ENCODE assay signal across 8 cellular contexts in the genomic region with DNA sequence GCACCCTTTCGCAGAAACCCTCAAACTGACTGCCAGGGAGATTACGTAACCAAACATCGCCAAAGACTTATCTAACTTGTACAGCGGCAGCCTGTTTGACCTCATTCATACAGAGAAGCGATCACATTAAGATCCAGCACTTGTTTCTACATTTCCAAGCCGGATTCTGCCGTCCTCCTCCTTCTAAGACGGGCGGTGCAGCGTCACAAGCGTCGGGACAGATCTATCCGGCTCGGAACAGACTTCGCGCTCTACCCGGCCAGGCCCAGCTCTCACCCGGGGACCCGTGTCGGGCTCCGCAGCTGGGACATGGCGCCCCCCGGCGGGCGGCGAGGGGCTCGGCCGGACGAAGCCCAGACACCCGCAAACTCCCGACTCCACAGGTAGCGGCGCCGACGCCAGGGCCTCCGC. TPM values are rescaled to one million over a fixed set of nuclear protein-coding genes. Genes with fewer than 3 reads are reported as not detected.
A peak's percentile ranks its signal among the peaks of the same experiment; 100 is the strongest.
DNase-seq lines count a peak whose midpoint lies in the region; ATAC-seq and TF ChIP-seq lines count a peak whose summit lies in the region.

No MANE protein-coding gene starts in this region.

- CTCF ChIA-PET in CD8-positive, alpha-beta memory T cell (lab: Charles Lee) = interaction anchor here (0.6 to 5.1 kb wide), 24 partner anchors 9 to 283 kb away, joined by 3 to 28 read pairs (median 5); partner anchors contain the start of genes OGDH and TMED4

- DNase-seq in CD8-positive, alpha-beta memory T cell = peak; percentile 74 to 93 (median 91)
- DNase-seq in NOMO-1 (lab: John Stamatoyannopoulos, UW; ENCODE audit: unreplicated experiment in 2 of 2) = peak; percentile 86 to 89
- DNase-seq in activated T-cell treated with anti-CD3 and anti-CD28 coated beads for 1 hour (ENCODE audit: low read depth) = peak; percentile 84
- peak; percentile 88 for DNase-seq in epithelial cell of esophagus (ENCODE audit: low read depth)
- peak; percentile 73 to 78 for DNase-seq in stimulated activated CD8-positive, alpha-beta memory T cell treated with anti-CD3 and anti-CD28 coated beads, Interleukin-2, amount 100 ng/mL, for 48 hours (ENCODE audit: low read depth in 2 of 2)

- ATAC-seq in GM19463 (IDR thresholded peaks at IDR 0.05; ENCODE audit: unreplicated experiment) (peak; percentile 59), HG03575 (IDR thresholded peaks at IDR 0.05; ENCODE audit: extremely low read depth, insufficient number of reproducible peaks, low FRiP score, unreplicated experiment) (peak; percentile 28)

- H3K4me1 Mint-ChIP-seq in CD8-positive, alpha-beta memory T cell = peaks cover 35 to 38% (median 37%) of the 10 kb centered on the region in 3 donors

- POLR2A ChIA-PET in CD8-positive, alpha-beta memory T cell (lab: Charles Lee) = interaction anchor here (0.6 to 4.7 kb wide), 17 partner anchors 34 to 647 kb away, joined by 3 to 40 read pairs (median 5); partner anchors contain the start of genes CCM2, DDX56, NUDCD3 and OGDH

- H3K27me3 ChIP-seq in CD8-positive, alpha-beta memory T cell (ENCODE audit: insufficient read depth, low read length, poor library complexity, severe bottlenecking) = no peaks in the 10 kb centered on the region
- H3K27me3 ChIP-seq in mononuclear cell (ENCODE audit: insufficient read depth, low read length) = no peaks in the 10 kb centered on the region

- H3K4me1 ChIP-seq in CD8-positive, alpha-beta memory T cell (ENCODE audit: insufficient read depth, low read length) = peaks cover 31% of the 10 kb centered on the region
- peaks cover 36% of the 10 kb centered on the region for H3K4me1 ChIP-seq in mononuclear cell (ENCODE audit: insufficient read depth, low read length)

- H3K27me3 Mint-ChIP-seq in CD8-positive, alpha-beta memory T cell = peaks cover 0 to 11% of the 10 kb centered on the region in 2 donors

- peak overlapping the region; percentile 89 to 97 (median 96) for H3K4me3 Mint-ChIP-seq in CD8-positive, alpha-beta memory T cell

- peaks cover 0 to 29% (median 2%) of the 10 kb centered on the region in 3 donors for H3K36me3 Mint-ChIP-seq in CD8-positive, alpha-beta memory T cell

- TF ChIP-seq CTCF in epithelial cell of esophagus (IDR thresholded peaks at IDR 0.05; ENCODE audit: insufficient read depth, low read depth, low read length, missing control alignments) = peak; percentile 53

- peaks cover 0 to 2% (median 0%) of the 10 kb centered on the region in 5 donors for H3K9me3 Mint-ChIP-seq in CD8-positive, alpha-beta memory T cell

- no peaks in the 10 kb centered on the region for H3K9me3 ChIP-seq in CD8-positive, alpha-beta memory T cell (ENCODE audit: low read length)
- no peaks in the 10 kb centered on the region for H3K9me3 ChIP-seq in mononuclear cell (ENCODE audit: low read depth, low read length)

- peak overlapping the region; percentile 97 to 100 (median 99) for H3K27ac Mint-ChIP-seq in CD8-positive, alpha-beta memory T cell

- H3K27ac ChIP-seq in CD8-positive, alpha-beta memory T cell (ENCODE audit: low read depth, low read length) = peak overlapping the region; percentile 97

- H3K4me3 ChIP-seq in CD8-positive, alpha-beta memory T cell (ENCODE audit: low read length) = peak overlapping the region; percentile 86
- H3K4me3 ChIP-seq in epithelial cell of esophagus (ENCODE audit: low read length) (peak overlapping the region; percentile 93), mononuclear cell (ENCODE audit: low read length) (peak overlapping the region; percentile 75)

- peaks cover 2% of the 10 kb centered on the region for H3K36me3 ChIP-seq in CD8-positive, alpha-beta memory T cell (ENCODE audit: insufficient read depth, low read length)

RNA-seq across cellular contexts. Expression of gene H2AZ2, which starts 0.4 kb away (rescaled TPM):
- 100 to 1,000 TPM; 243 to 244 TPM for total RNA-seq in CD8-positive, alpha-beta memory T cell
- 273 TPM for polyA plus RNA-seq in CD8-positive, alpha-beta memory T cell
- 121 TPM for total RNA-seq in mononuclear cell

RNA-seq across cellular contexts. Expression of gene PURB, which starts 37.8 kb away (rescaled TPM):
- total RNA-seq in CD8-positive, alpha-beta memory T cell = 10 to 100 TPM; 45.0 to 45.1 TPM
- 3.2 TPM for polyA plus RNA-seq in CD8-positive, alpha-beta memory T cell
- 27.3 TPM for total RNA-seq in mononuclear cell

RNA-seq across cellular contexts. Expression of gene PPIA, which starts 51.0 kb away (rescaled TPM):
- 1,000 to 10,000 TPM; 3,369 to 3,448 TPM for total RNA-seq in CD8-positive, alpha-beta memory T cell
- 3,693 TPM for polyA plus RNA-seq in CD8-positive, alpha-beta memory T cell
- total RNA-seq in mononuclear cell = 799 TPM

Comparison
In these comparisons a context has a peak if more than half of its experiments do, and no peak if none do; other contexts are left out.
1. Peak in every context shown above with its lines: DNase-seq, ATAC-seq, H3K4me3 ChIP-seq and H3K27ac ChIP-seq.